Comparison of ENCODE assay signal across 9 cellular contexts in genomic region chr13:72217142-72217541, GRCh38.
"Had no signal": no experiment of that assay in that cellular context is flagged by ENCODE, and none has a peak within 500 bp of the region (broad histone marks: within the 10 kb centered on the region; RNA-seq: fewer than 3 reads in every experiment).

No MANE protein-coding gene starts in this region.

- H3K9me3 ChIP-seq: HAP-1 had no signal

- H3K4me3 ChIP-seq: GM23248, GM23338, HAP-1 had no signal

- H3K4me1 Mint-ChIP-seq: GM23338, H9 had no signal

- H3K36me3 ChIP-seq: HAP-1 had no signal

- H3K4me3 Mint-ChIP-seq: GM23338, H9, HFFc6 had no signal

- H3K27ac Mint-ChIP-seq: GM23338, H9, HFFc6 had no signal

- H3K9me3 Mint-ChIP-seq: GM23338, H9 had no signal

- DNase-seq: GM23248, GOT3, H7, H9, HCEC 1CT, HFFc6 had no signal

- H2AFZ ChIP-seq: GM23248, GM23338 had no signal

- H3K27ac ChIP-seq: GM23248 had no signal

- ATAC-seq: GM23338, HCT116 had no signal

- H3K9ac ChIP-seq: GM23248 had no signal

- H3K4me2 ChIP-seq: GM23338 had no signal

- H3K4me1 ChIP-seq: HAP-1 had no signal
